In the genomic region with DNA sequence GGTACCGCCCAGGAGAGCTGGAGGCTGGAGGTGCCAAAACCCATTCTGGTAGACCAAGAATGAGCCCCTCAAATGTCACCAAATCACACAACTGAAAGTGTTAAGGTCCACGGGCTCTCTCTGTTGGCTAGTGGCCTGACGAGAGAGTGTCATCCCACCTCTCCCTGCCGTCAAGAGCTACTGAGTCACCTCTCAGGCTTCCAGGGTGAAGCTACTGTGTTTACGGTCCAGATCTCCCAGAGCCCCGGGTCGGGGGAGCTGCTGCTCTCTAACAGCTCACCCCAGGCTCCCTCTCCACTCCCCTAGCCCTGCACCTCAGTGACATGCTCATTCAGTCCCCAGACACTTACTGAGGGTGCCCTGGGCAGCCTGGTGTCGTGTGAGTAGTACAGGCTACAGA, we compare ENCODE assay signal across 32 cellular contexts. TPM values are rescaled to one million over a fixed set of nuclear protein-coding genes. Genes with fewer than 3 reads are reported as not detected.
DNase-seq lines count a peak whose midpoint lies in the region; ATAC-seq and TF ChIP-seq lines count a peak whose summit lies in the region.
"Had no signal": no experiment of that assay in that cellular context is flagged by ENCODE, and none has a peak within 500 bp of the region (broad histone marks: within the 10 kb centered on the region; RNA-seq: fewer than 3 reads in every experiment).

No MANE protein-coding gene starts in this region.

- H3K4me1 Mint-ChIP-seq in activated CD4-positive, alpha-beta T cell treated with anti-CD3 and anti-CD28 coated beads for 36 hours = no peaks in the 10 kb centered on the region
- H3K4me1 Mint-ChIP-seq: CD4-positive, alpha-beta memory T cell; naive thymus-derived CD4-positive, alpha-beta T cell had no signal

- DNase-seq in EL (peak; percentile 26), MG63 (peak; percentile 62), choroid plexus epithelial cell (ENCODE audit: low read depth) (peak; percentile 29), skeletal muscle cell (ENCODE audit: low read depth) (peak; percentile 39), Peyer's patch (no peak), NCI-H510A treated with DMSO at 0.1 percent for 48 hours (lab: John Stamatoyannopoulos, UW) (no peak)
- no peak for DNase-seq in activated CD4-positive, alpha-beta T cell treated with anti-CD3 and anti-CD28 coated beads for 36 hours
- DNase-seq: activated CD8-positive, alpha-beta memory T cell treated with anti-CD3 and anti-CD28 coated beads, Interleukin-2, amount 50 U/mL, for 48 hours; AML-193; aorta; DMS 273 treated with DMSO at 0.1 percent for 48 hours; dorsolateral prefrontal cortex; GDM1; glutamatergic neuron; H7; left ventricle myocardium inferior; naive thymus-derived CD4-positive, alpha-beta T cell; NCI-H1092 treated with DMSO at 0.1 percent for 48 hours; NCI-H187 treated with DMSO at 0.1 percent for 48 hours; pancreas; right cardiac atrium; Right ventricle myocardium superior; stimulated activated naive CD8-positive, alpha-beta T cell treated with anti-CD3 and anti-CD28 coated beads, Interleukin-15, Interleukin-2, amounts not matched to agents 100 U/mL and 50 U/mL, for 24 hours; uterus; WERI-Rb-1 had no signal

- CTCF ChIA-PET in activated CD4-positive, alpha-beta T cell treated with anti-CD3 and anti-CD28 coated beads for 36 hours (lab: Charles Lee) = no interaction called here

- no peaks in the 10 kb centered on the region for H3K36me3 Mint-ChIP-seq in activated CD4-positive, alpha-beta T cell treated with anti-CD3 and anti-CD28 coated beads for 36 hours (ENCODE audit: low read depth)
- H3K36me3 Mint-ChIP-seq: activated naive CD8-positive, alpha-beta T cell; CD4-positive, alpha-beta memory T cell; naive thymus-derived CD4-positive, alpha-beta T cell had no signal

- H3K9me3 Mint-ChIP-seq in activated CD4-positive, alpha-beta T cell treated with anti-CD3 and anti-CD28 coated beads for 36 hours (ENCODE audit: low read depth) = no peaks in the 10 kb centered on the region
- H3K9me3 Mint-ChIP-seq: activated T-helper 2 cell treated with anti-CD3 and anti-CD28 coated beads, Interferon-gamma antibody, Interleukin-2, Interleukin-4, amounts not matched to agents 10 μg/mL and 5 μg/mL and 100 μg/mL, durations not matched to agents 14 hours and 24 hours and 36 hours had no signal

- H3K27ac Mint-ChIP-seq in activated CD4-positive, alpha-beta T cell treated with anti-CD3 and anti-CD28 coated beads for 36 hours = no peak overlapping the region
- H3K27ac Mint-ChIP-seq: activated naive CD8-positive, alpha-beta T cell; activated T-helper 2 cell treated with anti-CD3 and anti-CD28 coated beads, Interferon-gamma antibody, Interleukin-2, Interleukin-4, amounts not matched to agents 10 μg/mL and 5 μg/mL and 100 μg/mL, durations not matched to agents 14 hours and 24 hours and 36 hours; CD4-positive, alpha-beta memory T cell; mesothelial cell of epicardium; naive thymus-derived CD4-positive, alpha-beta T cell had no signal

- POLR2A ChIA-PET in activated CD4-positive, alpha-beta T cell treated with anti-CD3 and anti-CD28 coated beads for 36 hours (lab: Charles Lee) = no interaction called here

- H3K4me3 Mint-ChIP-seq in activated CD4-positive, alpha-beta T cell treated with anti-CD3 and anti-CD28 coated beads for 36 hours = no peak overlapping the region
- H3K4me3 Mint-ChIP-seq: activated naive CD8-positive, alpha-beta T cell; CD4-positive, alpha-beta memory T cell; mesothelial cell of epicardium; naive thymus-derived CD4-positive, alpha-beta T cell had no signal

- ATAC-seq in activated CD4-positive, alpha-beta T cell treated with anti-CD3 and anti-CD28 coated beads for 36 hours = no peak
- ATAC-seq: HepG2; naive thymus-derived CD4-positive, alpha-beta T cell; pancreas; right cardiac atrium; stimulated activated naive CD8-positive, alpha-beta T cell treated with anti-CD3 and anti-CD28 coated beads, Interleukin-15, Interleukin-2, amounts not matched to agents 100 U/mL and 50 U/mL, for 24 hours had no signal

- TF ChIP-seq CTCF in choroid plexus epithelial cell (conservative IDR thresholded peaks at IDR 0.05; ENCODE audit: low read depth, low read length) = no peak
- TF ChIP-seq CTCF in Peyer's patch (IDR thresholded peaks at IDR 0.05) = no peak

- H3K27me3 ChIP-seq in MG63 (no peaks in the 10 kb centered on the region), Peyer's patch (no peaks in the 10 kb centered on the region)
- H3K27me3 ChIP-seq: pancreas, uterus had no signal

- intact Hi-C loops in activated CD4-positive, alpha-beta T cell treated with anti-CD3 and anti-CD28 coated beads for 36 hours (cut with DNase I, micrococcal nuclease) = no loop called here

- no peak overlapping the region for H3K27ac ChIP-seq in Peyer's patch
- H3K27ac ChIP-seq: dorsolateral prefrontal cortex, left ventricle myocardium inferior, pancreas, thoracic aorta, uterus, WERI-Rb-1 had no signal

- no peak for TF ChIP-seq POLR2A in Peyer's patch (IDR thresholded peaks at IDR 0.05)

- H3K9me3 ChIP-seq in MG63 (no peaks in the 10 kb centered on the region), Peyer's patch (no peaks in the 10 kb centered on the region)
- H3K9me3 ChIP-seq: left ventricle myocardium inferior, pancreas, thoracic aorta, uterus had no signal

- H3K36me3 ChIP-seq in MG63 (no peaks in the 10 kb centered on the region), Peyer's patch (no peaks in the 10 kb centered on the region)
- H3K36me3 ChIP-seq: left ventricle myocardium inferior, pancreas, thoracic aorta, uterus, WERI-Rb-1 had no signal

- H3K4me3 ChIP-seq in MG63 (no peak overlapping the region), choroid plexus epithelial cell (ENCODE audit: low read depth, low read length) (no peak overlapping the region), skeletal muscle cell (ENCODE audit: low read depth, low read length) (no peak overlapping the region), Peyer's patch (no peak overlapping the region)
- H3K4me3 ChIP-seq: dorsolateral prefrontal cortex, left ventricle myocardium inferior, pancreas, thoracic aorta, uterus had no signal

- no peaks in the 10 kb centered on the region for H3K27me3 Mint-ChIP-seq in activated CD4-positive, alpha-beta T cell treated with anti-CD3 and anti-CD28 coated beads for 36 hours
- H3K27me3 Mint-ChIP-seq: activated naive CD8-positive, alpha-beta T cell; CD4-positive, alpha-beta memory T cell; naive thymus-derived CD4-positive, alpha-beta T cell had no signal

- no peaks in the 10 kb centered on the region for H3K4me1 ChIP-seq in Peyer's patch
- H3K4me1 ChIP-seq: left ventricle myocardium inferior, pancreas, uterus had no signal

RNA-seq across cellular contexts. Expression of a gene that starts 59.2 kb away (rescaled TPM):
- 0.20 and 0.46 TPM in 2 replicates for total RNA-seq in MG63 (2014; rRNA removed; shearing (Covaris generic); ENCODE audit: low replicate concordance)
- 1 to 10 TPM in 1 of 4 donors, under 1 TPM in 2, not detected in 1; 0.28 to 1.5 (median 0.53) TPM for total RNA-seq in Peyer's patch
- not detected for total RNA-seq in activated CD4-positive, alpha-beta T cell treated with anti-CD3 and anti-CD28 coated beads for 36 hours
- total RNA-seq: activated T-helper 2 cell treated with anti-CD3 and anti-CD28 coated beads, Interferon-gamma antibody, Interleukin-2, Interleukin-4, amounts not matched to agents 10 μg/mL and 5 μg/mL and 100 μg/mL, durations not matched to agents 14 hours and 24 hours and 36 hours; CD4-positive, alpha-beta memory T cell; endothelial cell of umbilical vein; HepG2; naive thymus-derived CD4-positive, alpha-beta T cell had no signal

Comparison
In these comparisons a context has a peak if more than half of its experiments do, and no peak if none do; other contexts are left out.
1. DNase-seq: peak in EL (single experiment), MG63 (single experiment), choroid plexus epithelial cell (single experiment) and skeletal muscle cell (single experiment); none in Peyer's patch (0 of 3), activated CD4-positive, alpha-beta T cell treated with anti-CD3 and anti-CD28 coated beads for 36 hours (single experiment) and NCI-H510A treated with DMSO at 0.1 percent for 48 hours (single experiment).